19 cellular contexts compared by ENCODE assay signal in genomic region chr9:89236955-89237573, GRCh38. TPM values are rescaled to one million over a fixed set of nuclear protein-coding genes. Genes with fewer than 3 reads are reported as not detected.
"Had no signal": no experiment of that assay in that cellular context is flagged by ENCODE, and none has a peak within 500 bp of the region (broad histone marks: within the 10 kb centered on the region; RNA-seq: fewer than 3 reads in every experiment).

No MANE protein-coding gene starts in this region.

- H3K4me2 ChIP-seq: hepatocyte, neural progenitor cell had no signal

- H3K4me3 Mint-ChIP-seq: activated naive CD8-positive, alpha-beta T cell; activated T-helper 1 cell treated with anti-CD3 and anti-CD28 coated beads, Interleukin-12 subunit alpha, Interleukin-12 subunit beta, Interleukin-2, Interleukin-4 antibody, amounts not matched to agents 30 ng/mL and 10 ng/mL and 1 ng/mL, durations not matched to agents 14 hours and 24 hours and 36 hours; effector memory CD8-positive, alpha-beta T cell; neural progenitor cell; T-helper 1 cell treated with Interleukin-12 subunit alpha and Interleukin-12 subunit beta and Interleukin-4 antibody, amounts not matched to agents 30 μg/mL and 1 μg/mL, for 36 hours had no signal

- H3K9me3 ChIP-seq: thyroid gland had no signal

- H3K79me2 ChIP-seq: hepatocyte had no signal

- H3K9ac ChIP-seq: neural progenitor cell had no signal

- H3K4me1 ChIP-seq: foreskin keratinocyte, thyroid gland had no signal

- DNase-seq: activated CD4-positive, alpha-beta T cell treated with anti-CD3 and anti-CD28 coated beads for 1 hour; activated CD4-positive, alpha-beta T cell treated with anti-CD3 and anti-CD28 coated beads, Interleukin-2, amount 50 U/mL, for 48 hours; activated T-cell treated with anti-CD3 and anti-CD28 coated beads for 4 hours; dermis blood vessel endothelial cell; effector memory CD8-positive, alpha-beta T cell; foreskin keratinocyte; islet precursor cell; mammary epithelial cell; right cardiac atrium; stimulated activated CD4-positive, alpha-beta T cell treated with anti-CD3 and anti-CD28 coated beads, Interleukin-2, amount 100 ng/mL, for 24 hours; stimulated activated naive CD4-positive, alpha-beta T cell treated with Interleukin-2 at 50 U/mL for 16 hours; thyroid gland had no signal

- H3K27ac Mint-ChIP-seq: activated naive CD8-positive, alpha-beta T cell; activated T-helper 1 cell treated with anti-CD3 and anti-CD28 coated beads, Interleukin-12 subunit alpha, Interleukin-12 subunit beta, Interleukin-2, Interleukin-4 antibody, amounts not matched to agents 30 ng/mL and 10 ng/mL and 1 ng/mL, durations not matched to agents 14 hours and 24 hours and 36 hours; effector memory CD8-positive, alpha-beta T cell; progenitor cell of endocrine pancreas; T-helper 1 cell treated with Interleukin-12 subunit alpha and Interleukin-12 subunit beta and Interleukin-4 antibody, amounts not matched to agents 30 μg/mL and 1 μg/mL, for 36 hours had no signal

- H2AFZ ChIP-seq: hepatocyte, neural progenitor cell had no signal

- H3K27ac ChIP-seq: epithelial cell of prostate, foreskin keratinocyte, hepatocyte, neural progenitor cell, thyroid gland had no signal

- H3K4me3 ChIP-seq: hepatocyte, neural progenitor cell, thyroid gland had no signal

- H3K27me3 ChIP-seq: thyroid gland had no signal

- H3K9me3 Mint-ChIP-seq: activated T-helper 1 cell treated with anti-CD3 and anti-CD28 coated beads, Interleukin-12 subunit alpha, Interleukin-12 subunit beta, Interleukin-2, Interleukin-4 antibody, amounts not matched to agents 30 ng/mL and 10 ng/mL and 1 ng/mL, durations not matched to agents 14 hours and 24 hours and 36 hours; effector memory CD8-positive, alpha-beta T cell; T-helper 1 cell treated with Interleukin-12 subunit alpha and Interleukin-12 subunit beta and Interleukin-4 antibody, amounts not matched to agents 30 μg/mL and 1 μg/mL, for 36 hours had no signal

- H3K36me3 ChIP-seq: neural progenitor cell, thyroid gland had no signal

- ATAC-seq: effector memory CD8-positive, alpha-beta T cell; foreskin keratinocyte; right cardiac atrium had no signal

RNA-seq across cellular contexts. Expression of gene SHC3, which starts 58.4 kb away (rescaled TPM):
- total RNA-seq: activated T-helper 1 cell treated with anti-CD3 and anti-CD28 coated beads, Interleukin-12 subunit alpha, Interleukin-12 subunit beta, Interleukin-2, Interleukin-4 antibody, amounts not matched to agents 30 ng/mL and 10 ng/mL and 1 ng/mL, durations not matched to agents 14 hours and 24 hours and 36 hours had no signal
- polyA plus RNA-seq: mammary epithelial cell had no signal
